In genomic region chr9:13424872-13425271, GRCh38 we compare ENCODE assay signal across 28 cellular contexts.
"Had no signal": no experiment of that assay in that cellular context is flagged by ENCODE, and none has a peak within 500 bp of the region (broad histone marks: within the 10 kb centered on the region; RNA-seq: fewer than 3 reads in every experiment).

No MANE protein-coding gene starts in this region.

- ATAC-seq: naive thymus-derived CD8-positive, alpha-beta T cell; natural killer cell treated with Interleukin-12 subunit alpha and Interleukin-12 subunit beta and Interleukin-15 and Interleukin-18, amount 100 ng/mL, for 72 hours; psoas muscle; right cardiac atrium; stimulated activated memory B cell treated with anti-CD40 and anti-IgM and Interleukin-4, amounts not matched to agents 10 μg/mL and 1 μg/mL and 100 μg/mL, for 72 hours; stimulated activated naive CD8-positive, alpha-beta T cell treated with anti-CD3 and anti-CD28 coated beads, Interleukin-15, amount 100 ng/mL, for 72 hours; stimulated activated naive CD8-positive, alpha-beta T cell treated with anti-CD3 and anti-CD28 coated beads, Interleukin-15, Interleukin-2, amounts not matched to agents 100 U/mL and 50 U/mL, for 24 hours had no signal

- FAIRE-seq: urothelium cell line had no signal

- H2AFZ ChIP-seq: neural progenitor cell, parathyroid adenoma had no signal

- H3K27me3 ChIP-seq: neural progenitor cell, ovary, right lobe of liver, spleen, thyroid gland, tibial nerve, upper lobe of left lung, vagina had no signal

- H3K4me3 ChIP-seq: neural progenitor cell, ovary, psoas muscle, right lobe of liver, skin epidermis, smooth muscle cell, spleen, thoracic aorta, thyroid gland, tibial nerve, upper lobe of left lung, vagina had no signal

- H3K36me3 ChIP-seq: neural progenitor cell, ovary, right lobe of liver, spleen, thoracic aorta, thyroid gland, tibial nerve, upper lobe of left lung, vagina had no signal

- H3K27ac ChIP-seq: neural progenitor cell, ovary, parathyroid adenoma, psoas muscle, right lobe of liver, spleen, thoracic aorta, thyroid gland, tibial nerve, upper lobe of left lung, vagina had no signal

- H3K4me1 ChIP-seq: parathyroid adenoma, right lobe of liver, spleen, thyroid gland, tibial nerve, vagina had no signal

- DNase-seq: naive thymus-derived CD8-positive, alpha-beta T cell; occipital lobe; ovary; posterior cingulate gyrus; psoas muscle; right cardiac atrium; spleen; stimulated activated CD4-positive, alpha-beta T cell treated with anti-CD3 and anti-CD28 coated beads, Interleukin-12 subunit alpha, Interleukin-12 subunit beta, amount 100 ng/mL, for 4 hours; stimulated activated CD4-positive, alpha-beta T cell treated with anti-CD3 and anti-CD28 coated beads, Interleukin-1b, Interleukin-23, amount 100 ng/mL, for 48 hours; stimulated activated CD4-positive, alpha-beta T cell treated with anti-CD3 and anti-CD28 coated beads, Interleukin-4, amount 100 ng/mL, for 1 hour; stimulated activated CD4-positive, alpha-beta T cell treated with anti-CD3 and anti-CD28 coated beads, Interleukin-4, amount 100 ng/mL, for 4 hours; stimulated activated CD8-positive, alpha-beta memory T cell treated with anti-CD3 and anti-CD28 coated beads, Interleukin-4, amount 100 ng/mL, for 48 hours; stimulated activated naive CD4-positive, alpha-beta T cell; stimulated activated naive CD8-positive, alpha-beta T cell treated with anti-CD3 and anti-CD28 coated beads, Interleukin-15, amount 100 ng/mL, for 72 hours; stimulated activated naive CD8-positive, alpha-beta T cell treated with anti-CD3 and anti-CD28 coated beads, Interleukin-15, Interleukin-2, amounts not matched to agents 100 U/mL and 50 U/mL, for 24 hours; thyroid gland; upper lobe of left lung had no signal

- H3K9ac ChIP-seq: neural progenitor cell, parathyroid adenoma had no signal

- H3K79me2 ChIP-seq: parathyroid adenoma had no signal

- H3K9me3 ChIP-seq: ovary, psoas muscle, right lobe of liver, spleen, thoracic aorta, thyroid gland, tibial nerve, upper lobe of left lung, vagina had no signal

- H3K4me2 ChIP-seq: neural progenitor cell, smooth muscle cell had no signal
